In genomic region chr16:87860553-87861299, GRCh38 we compare ENCODE assay signal across 8 cellular contexts. TPM values are rescaled to one million over a fixed set of nuclear protein-coding genes. Genes with fewer than 3 reads are reported as not detected.
DNase-seq lines count a peak whose midpoint lies in the region; ATAC-seq, FAIRE-seq and TF ChIP-seq lines count a peak whose summit lies in the region.

No MANE protein-coding gene starts in this region.

- no peak for DNase-seq in activated CD4-positive, alpha-beta T cell treated with anti-CD3 and anti-CD28 coated beads, Interleukin-2, amount 10 ng/mL, durations not matched to agents 24 days and 14 days
- no peak for DNase-seq in activated CD4-positive, alpha-beta T cell treated with anti-CD3 and anti-CD28 coated beads for 48 hours
- DNase-seq in SHP77 treated with DMSO at 0.1 percent for 48 hours (lab: John Stamatoyannopoulos, UW) (peak; percentile 74), esophagus muscularis mucosa (ENCODE audit: extremely low spot score) (no peak), cortex of kidney (lab: John Stamatoyannopoulos, UW) (no peak), D721Med (ENCODE audit: insufficient read length, low spot score) (no peak)

- no peak for TF ChIP-seq EP300 in esophagus muscularis mucosa (IDR thresholded peaks at IDR 0.05)

- peaks cover 71% of the 10 kb centered on the region for H3K36me3 Mint-ChIP-seq in activated CD4-positive, alpha-beta T cell treated with anti-CD3 and anti-CD28 coated beads, Interleukin-2, amount 10 ng/mL, durations not matched to agents 24 days and 14 days (ENCODE audit: low read depth)

- TF ChIP-seq CTCF in esophagus muscularis mucosa (IDR thresholded peaks at IDR 0.05) (no peak), D721Med (IDR thresholded peaks at IDR 0.05; ENCODE audit: insufficient read depth, missing control alignments) (no peak)

- H3K4me3 ChIP-seq in esophagus muscularis mucosa (peak overlapping the region in 3 of 4 donors; percentile 9 to 17 (median 12)), skeletal muscle tissue (ENCODE audit: low read length in 3 of 3) (peak overlapping the region; percentile 69 to 70 (median 70))

- WGBS in esophagus muscularis mucosa = 74% methylated on average over 23 of the region's 26 CpGs

- H3K27me3 Mint-ChIP-seq in activated CD4-positive, alpha-beta T cell treated with anti-CD3 and anti-CD28 coated beads, Interleukin-2, amount 10 ng/mL, durations not matched to agents 24 days and 14 days = no peaks in the 10 kb centered on the region

- peak overlapping the region; percentile 76 for H3K27ac Mint-ChIP-seq in activated CD4-positive, alpha-beta T cell treated with anti-CD3 and anti-CD28 coated beads, Interleukin-2, amount 10 ng/mL, durations not matched to agents 24 days and 14 days

- H3K27me3 ChIP-seq in esophagus muscularis mucosa (no peaks in the 10 kb centered on the region), skeletal muscle tissue (ENCODE audit: control insufficient read depth in 3 of 3, insufficient read depth in 3 of 3, low read length in 3 of 3) (no peaks in the 10 kb centered on the region)

- peaks cover 60% of the 10 kb centered on the region for H3K4me1 Mint-ChIP-seq in activated CD4-positive, alpha-beta T cell treated with anti-CD3 and anti-CD28 coated beads, Interleukin-2, amount 10 ng/mL, durations not matched to agents 24 days and 14 days

- H3K9me3 ChIP-seq in esophagus muscularis mucosa = no peaks in the 10 kb centered on the region
- no peaks in the 10 kb centered on the region for H3K9me3 ChIP-seq in skeletal muscle tissue (ENCODE audit: control insufficient read depth in 3 of 3, low read length in 3 of 3)

- intact Hi-C loops in activated CD4-positive, alpha-beta T cell treated with anti-CD3 and anti-CD28 coated beads, Interleukin-2, amount 10 ng/mL, durations not matched to agents 24 days and 14 days (cut with micrococcal nuclease) = no loop called here
- intact Hi-C loops in esophagus muscularis mucosa (cut with DNase I) = no loop called here

- no peaks in the 10 kb centered on the region for H3K9me3 Mint-ChIP-seq in activated CD4-positive, alpha-beta T cell treated with anti-CD3 and anti-CD28 coated beads, Interleukin-2, amount 10 ng/mL, durations not matched to agents 24 days and 14 days

- H3K9ac ChIP-seq in skeletal muscle tissue (ENCODE audit: low read depth in 1 of 3, low read length in 3 of 3) = peak overlapping the region; percentile 82 to 83 (median 83)

- H3K27ac ChIP-seq in esophagus muscularis mucosa (replicated peaks in 1 of 4) (peak overlapping the region; percentile 55 to 84 (median 82)), skeletal muscle tissue (ENCODE audit: low read depth, low read length) (peak overlapping the region; percentile 83)

- no peak for TF ChIP-seq POLR2A in esophagus muscularis mucosa (IDR thresholded peaks at IDR 0.05; ENCODE audit: low read depth)

- H3K4me1 ChIP-seq in esophagus muscularis mucosa (peaks cover 13 to 70% (median 64%) of the 10 kb centered on the region in 4 donors), skeletal muscle tissue (ENCODE audit: control insufficient read depth in 3 of 3, insufficient read depth in 3 of 3, low read length in 3 of 3) (peaks cover 35 to 64% (median 53%) of the 10 kb centered on the region in 3 donors)

- ATAC-seq in HG03139 (IDR thresholded peaks at IDR 0.05; ENCODE audit: unreplicated experiment) = no peak

- H3K36me3 ChIP-seq in esophagus muscularis mucosa (no peaks in the 10 kb centered on the region), skeletal muscle tissue (ENCODE audit: control insufficient read depth in 3 of 3, insufficient read depth in 3 of 3, low read length in 3 of 3) (no peaks in the 10 kb centered on the region)

- H3K4me3 Mint-ChIP-seq in activated CD4-positive, alpha-beta T cell treated with anti-CD3 and anti-CD28 coated beads, Interleukin-2, amount 10 ng/mL, durations not matched to agents 24 days and 14 days = peak overlapping the region; percentile 78

- FAIRE-seq in D721Med (lab: Jason Lieb, UNC) = no peak

RNA-seq across cellular contexts. Expression of gene SLC7A5, which starts 8.6 kb away (rescaled TPM):
- 408 and 410 TPM in 2 replicates for total RNA-seq in activated CD4-positive, alpha-beta T cell treated with anti-CD3 and anti-CD28 coated beads, Interleukin-2, amount 10 ng/mL, durations not matched to agents 24 days and 14 days
- total RNA-seq in esophagus muscularis mucosa = 10 to 100 TPM in 1 of 4 donors, 1 to 10 TPM in 3; 3.3 to 17.7 (median 4.3) TPM
- total RNA-seq in skeletal muscle tissue = 3.1 TPM

Comparison
In these comparisons a context has a peak if more than half of its experiments do, and no peak if none do; other contexts are left out.
1. RNA of gene SLC7A5, which starts 8.6 kb away (total RNA-seq): 408 to 410 TPM in activated CD4-positive, alpha-beta T cell treated with anti-CD3 and anti-CD28 coated beads, Interleukin-2, amount 10 ng/mL, durations not matched to agents 24 days and 14 days; 3.3 to 17.7 TPM in esophagus muscularis mucosa and 3.1 TPM in skeletal muscle tissue (single experiment); every median in the first group is over 10 times any median in the second.